9 cellular contexts compared by ENCODE assay signal in the genomic region with DNA sequence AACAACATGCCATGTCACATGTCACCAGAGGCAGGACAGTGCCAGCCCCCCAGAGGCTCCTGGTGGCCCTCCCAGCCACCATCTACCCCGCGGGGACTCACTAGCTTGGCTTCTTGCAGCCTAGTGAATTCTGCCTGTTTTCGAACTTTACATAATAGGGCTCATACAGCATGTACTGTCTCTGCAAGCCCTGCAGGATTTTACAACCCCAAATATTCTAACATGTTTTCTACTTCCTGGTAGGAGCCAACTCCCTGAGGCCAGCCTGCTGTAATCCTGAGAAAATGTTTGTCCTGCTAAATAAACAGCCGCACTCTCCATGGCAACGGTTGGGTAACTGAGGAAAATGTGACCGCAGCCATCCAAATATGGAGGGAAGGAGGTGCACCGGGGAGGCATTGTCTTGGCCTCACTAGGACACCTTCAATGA. TPM values are rescaled to one million over a fixed set of nuclear protein-coding genes. Genes with fewer than 3 reads are reported as not detected.
A peak's percentile ranks its signal among the peaks of the same experiment; 100 is the strongest.
DNase-seq lines count a peak whose midpoint lies in the region; ATAC-seq, FAIRE-seq and TF ChIP-seq lines count a peak whose summit lies in the region.
"Had no signal": no experiment of that assay in that cellular context is flagged by ENCODE, and none has a peak within 500 bp of the region (broad histone marks: within the 10 kb centered on the region; RNA-seq: fewer than 3 reads in every experiment).

No MANE protein-coding gene starts in this region.

- TF ChIP-seq POLR2A in thyroid gland (IDR thresholded peaks at IDR 0.05), result peak in 1 of 2 donors; percentile 26

- intact Hi-C loops in thyroid gland (cut with DNase I), result no loop called here

- peaks cover 47 to 82% of the 10 kb centered on the region in 2 donors for H3K4me1 ChIP-seq in thyroid gland

- DNase-seq in NCI-H2081 (lab: John Stamatoyannopoulos, UW) (peak; percentile 62 to 81), NCI-H2081 treated with DMSO at 0.1 percent for 48 hours (lab: John Stamatoyannopoulos, UW) (no peak), bronchial epithelial cell (ENCODE audit: low read depth) (peak; percentile 97), left lobe of liver (ENCODE audit: low spot score) (peak; percentile 91), thyroid gland (peak; percentile 92 to 95), G401 (ENCODE audit: low spot score) (no peak), A172 (ENCODE audit: low spot score) (no peak)
- DNase-seq in stimulated activated CD8-positive, alpha-beta memory T cell treated with anti-CD3 and anti-CD28 coated beads, Interleukin-4, amount 100 ng/mL, for 48 hours, result no peak
- DNase-seq: activated B cell treated with CpG ODN at 0.5 μM for 24 hours had no signal

- WGBS in thyroid gland, 2 donors, result 21 to 26% methylated on average over 7 of the region's 7 CpGs

- peak overlapping the region; percentile 84 to 96 (median 95) for H3K27ac ChIP-seq in thyroid gland

- peaks cover 2% of the 10 kb centered on the region for H3K36me3 ChIP-seq in bronchial epithelial cell (ENCODE audit: control insufficient read depth, insufficient read depth, low read length)
- H3K36me3 ChIP-seq in thyroid gland, result no peaks in the 10 kb centered on the region

- no peak for TF ChIP-seq CTCF in bronchial epithelial cell (IDR thresholded peaks at IDR 0.05; ENCODE audit: insufficient read depth, low read length, severe bottlenecking)
- TF ChIP-seq CTCF in thyroid gland (IDR thresholded peaks at IDR 0.05), result peak in 2 of 6 experiments; percentile 3 to 23

- H3K27me3 ChIP-seq in bronchial epithelial cell (ENCODE audit: control insufficient read depth, insufficient read depth, low read length), result no peaks in the 10 kb centered on the region
- H3K27me3 ChIP-seq in thyroid gland, result no peaks in the 10 kb centered on the region

- ATAC-seq in left lobe of liver, result peak; percentile 42

- no peaks in the 10 kb centered on the region for H3K9me3 ChIP-seq in thyroid gland

- in situ Hi-C loops in G401 (cut with HindIII; ENCODE audit: low sequenced_read_pairs), result no loop called here

- H3K4me3 ChIP-seq in bronchial epithelial cell (ENCODE audit: low read depth, low read length) (peak overlapping the region; percentile 1), thyroid gland (replicated peaks in 1 of 3) (no peak overlapping the region)

- peak; percentile 90 for FAIRE-seq in bronchial epithelial cell (lab: Jason Lieb, UNC)

RNA-seq across cellular contexts. Expression of gene PER2, which starts 2.7 kb away (rescaled TPM):
- total RNA-seq in bronchial epithelial cell, result 11.3 and 19.1 TPM in 2 replicates
- total RNA-seq in left lobe of liver, result 8.0 TPM
- total RNA-seq in thyroid gland, result 10 to 100 TPM in 2 of 4 donors, 1 to 10 TPM in 2; 6.5 to 17.6 (median 9.6) TPM
- total RNA-seq in G401 (2014; rRNA removed; shearing (Covaris generic)), result 0.86 and 4.3 TPM in 2 replicates
- total RNA-seq in A172 (2014; rRNA removed; shearing (Covaris generic)), result 1.4 and 1.6 TPM in 2 replicates

RNA-seq across cellular contexts. Expression of gene TRAF3IP1, which starts 34.6 kb away (rescaled TPM):
- total RNA-seq in bronchial epithelial cell, result 9.2 and 11.4 TPM in 2 replicates
- 9.0 TPM for total RNA-seq in left lobe of liver
- 10 to 100 TPM; 19.5 to 24.7 (median 22.2) TPM for total RNA-seq in thyroid gland
- total RNA-seq in G401 (2014; rRNA removed; shearing (Covaris generic)), result 11.5 and 20.9 TPM in 2 replicates
- total RNA-seq in A172 (2014; rRNA removed; shearing (Covaris generic)), result 14.0 and 17.9 TPM in 2 replicates

RNA-seq across cellular contexts. Expression of gene HES6, which starts 45.8 kb away (rescaled TPM):
- 36.1 and 44.3 TPM in 2 replicates for total RNA-seq in bronchial epithelial cell
- 5.3 TPM for total RNA-seq in left lobe of liver
- total RNA-seq in thyroid gland, result 1 to 10 TPM; 2.9 to 9.0 (median 6.8) TPM
- total RNA-seq in G401 (2014; rRNA removed; shearing (Covaris generic)), result 56.0 and 67.5 TPM in 2 replicates
- 28.6 and 31.7 TPM in 2 replicates for total RNA-seq in A172 (2014; rRNA removed; shearing (Covaris generic))

Comparison
In these comparisons a context has a peak if more than half of its experiments do, and no peak if none do; other contexts are left out.
1. DNase-seq: peak in NCI-H2081 (2 of 2), bronchial epithelial cell (single experiment), left lobe of liver (single experiment) and thyroid gland (2 of 2); none in NCI-H2081 treated with DMSO at 0.1 percent for 48 hours (single experiment), stimulated activated CD8-positive, alpha-beta memory T cell treated with anti-CD3 and anti-CD28 coated beads, Interleukin-4, amount 100 ng/mL, for 48 hours (single experiment), G401 (single experiment) and A172 (single experiment).